13 cellular contexts compared by ENCODE assay signal in genomic region chr7:41010418-41010817, GRCh38.
DNase-seq lines count a peak whose midpoint lies in the region; ATAC-seq and TF ChIP-seq lines count a peak whose summit lies in the region.
"Had no signal": no experiment of that assay in that cellular context is flagged by ENCODE, and none has a peak within 500 bp of the region (broad histone marks: within the 10 kb centered on the region; RNA-seq: fewer than 3 reads in every experiment).

No MANE protein-coding gene starts in this region.

- intact Hi-C loops in CD14-positive monocyte (cut with micrococcal nuclease): no loop called here
- intact Hi-C loops in A673 (cut with micrococcal nuclease; ENCODE audit: unreplicated experiment): no loop called here

- POLR2A ChIA-PET in A673 (lab: Charles Lee; ENCODE audit: low non-redundant PET): no interaction called here

- DNase-seq in CD14-positive monocyte (ENCODE audit: low spot score) (peak; percentile 49), NOMO-1 (lab: John Stamatoyannopoulos, UW; ENCODE audit: unreplicated experiment in 2 of 2) (peak; percentile 58 to 85), fibroblast of gingiva (ENCODE audit: low read depth) (peak; percentile 95), A673 (ENCODE audit: low spot score) (no peak)
- DNase-seq in stimulated activated effector memory CD8-positive, alpha-beta T cell treated with anti-CD3 and anti-CD28 coated beads, Interleukin-12 subunit alpha, Interleukin-12 subunit beta, amount 100 ng/mL, for 72 hours (ENCODE audit: low spot score in 2 of 2): no peak
- DNase-seq in activated CD8-positive, alpha-beta memory T cell treated with anti-CD3 and anti-CD28 coated beads, Interleukin-2, amount 50 U/mL, for 48 hours: no peak
- DNase-seq: activated CD4-positive, alpha-beta T cell treated with anti-CD3 and anti-CD28 coated beads for 4 hours; activated effector memory CD4-positive, alpha-beta T cell treated with anti-CD3 and anti-CD28 coated beads, Interleukin-2, amount 50 U/mL, for 16 hours; CD8-positive, alpha-beta memory T cell; NCI-H1092 treated with DMSO at 0.1 percent for 48 hours; NCI-H510A had no signal

- H3K27ac ChIP-seq in neutrophil: peak overlapping the region; percentile 76
- H3K27ac ChIP-seq in A673 (ENCODE audit: low read depth, low read length, poor library complexity, severe bottlenecking): no peak overlapping the region

- H3K27me3 ChIP-seq in neutrophil (no peaks in the 10 kb centered on the region), A673 (replicated peaks; ENCODE audit: insufficient read depth, low read depth, low read length, poor library complexity) (no peaks in the 10 kb centered on the region)

- H3K27me3 Mint-ChIP-seq in CD14-positive monocyte (ENCODE audit: low read depth in 3 of 3): peaks cover 0 to 2% (median 0%) of the 10 kb centered on the region in 3 donors

- H3K4me3 ChIP-seq in neutrophil (ENCODE audit: low read depth in 1 of 2, low read length in 1 of 2) (peak overlapping the region in 1 of 2 experiments; percentile 6), A673 (ENCODE audit: low read depth, low read length, poor library complexity, severe bottlenecking) (no peak overlapping the region)

- H3K36me3 Mint-ChIP-seq in CD14-positive monocyte: no peaks in the 10 kb centered on the region
- no peaks in the 10 kb centered on the region for H3K36me3 Mint-ChIP-seq in stimulated activated effector memory CD8-positive, alpha-beta T cell treated with anti-CD3 and anti-CD28 coated beads, Interleukin-12 subunit alpha, Interleukin-12 subunit beta, amount 100 ng/mL, for 72 hours
- H3K36me3 Mint-ChIP-seq: CD8-positive, alpha-beta memory T cell had no signal

- H3K4me1 ChIP-seq in neutrophil (ENCODE audit: control insufficient read depth in 1 of 2, insufficient read depth in 1 of 2, low read depth in 1 of 2, low read length in 1 of 2) (peaks cover 43 to 44% of the 10 kb centered on the region in 2 experiments), A673 (ENCODE audit: insufficient read depth, low read length, poor library complexity, severe bottlenecking) (no peaks in the 10 kb centered on the region)

- H3K4me3 Mint-ChIP-seq in CD14-positive monocyte: peak overlapping the region in 1 of 2 donors; percentile 40
- H3K4me3 Mint-ChIP-seq in stimulated activated effector memory CD8-positive, alpha-beta T cell treated with anti-CD3 and anti-CD28 coated beads, Interleukin-12 subunit alpha, Interleukin-12 subunit beta, amount 100 ng/mL, for 72 hours: no peak overlapping the region
- H3K4me3 Mint-ChIP-seq: CD8-positive, alpha-beta memory T cell had no signal

- ATAC-seq in stimulated activated effector memory CD8-positive, alpha-beta T cell treated with anti-CD3 and anti-CD28 coated beads, Interleukin-12 subunit alpha, Interleukin-12 subunit beta, amount 100 ng/mL, for 72 hours: no peak
- ATAC-seq in HG03457 (IDR thresholded peaks at IDR 0.05; ENCODE audit: unreplicated experiment): no peak

- H3K9me3 Mint-ChIP-seq in CD14-positive monocyte: peaks cover 0 to 2% (median 0%) of the 10 kb centered on the region in 7 donors
- H3K9me3 Mint-ChIP-seq in stimulated activated effector memory CD8-positive, alpha-beta T cell treated with anti-CD3 and anti-CD28 coated beads, Interleukin-12 subunit alpha, Interleukin-12 subunit beta, amount 100 ng/mL, for 72 hours: peaks cover 17% of the 10 kb centered on the region

- TF ChIP-seq CTCF in CD14-positive monocyte (IDR thresholded peaks at IDR 0.05) (no peak), neutrophil (IDR thresholded peaks at IDR 0.05) (no peak), A673 (conservative IDR thresholded peaks at IDR 0.05; ENCODE audit: low read depth, low read length) (no peak)

- H3K27ac Mint-ChIP-seq in CD14-positive monocyte: peak overlapping the region in 6 of 7 donors; percentile 3 to 74 (median 58)
- H3K27ac Mint-ChIP-seq in stimulated activated effector memory CD8-positive, alpha-beta T cell treated with anti-CD3 and anti-CD28 coated beads, Interleukin-12 subunit alpha, Interleukin-12 subunit beta, amount 100 ng/mL, for 72 hours: no peak overlapping the region
- H3K27ac Mint-ChIP-seq: CD8-positive, alpha-beta memory T cell had no signal

- H3K4me1 Mint-ChIP-seq in CD14-positive monocyte: peaks cover 33% of the 10 kb centered on the region
- H3K4me1 Mint-ChIP-seq in stimulated activated effector memory CD8-positive, alpha-beta T cell treated with anti-CD3 and anti-CD28 coated beads, Interleukin-12 subunit alpha, Interleukin-12 subunit beta, amount 100 ng/mL, for 72 hours: no peaks in the 10 kb centered on the region
- H3K4me1 Mint-ChIP-seq: CD8-positive, alpha-beta memory T cell had no signal

- H3K36me3 ChIP-seq in neutrophil (no peaks in the 10 kb centered on the region), A673 (ENCODE audit: insufficient read depth, low read length, poor library complexity, severe bottlenecking) (no peaks in the 10 kb centered on the region)

- no peaks in the 10 kb centered on the region for H3K9me3 ChIP-seq in neutrophil
- no peaks in the 10 kb centered on the region for H3K9me3 ChIP-seq in A673 (ENCODE audit: low read depth, low read length, poor library complexity, severe bottlenecking)

- CTCF ChIA-PET in A673 (lab: Charles Lee): no interaction called here

- BruUV-seq in A673 (replicated peaks; lab: Mats Ljungman, UMichigan): no TSS peak

Comparison
In these comparisons a context has a peak if more than half of its experiments do, and no peak if none do; other contexts are left out.
1. DNase-seq: peak in CD14-positive monocyte (single experiment), NOMO-1 (2 of 2) and fibroblast of gingiva (single experiment); none in stimulated activated effector memory CD8-positive, alpha-beta T cell treated with anti-CD3 and anti-CD28 coated beads, Interleukin-12 subunit alpha, Interleukin-12 subunit beta, amount 100 ng/mL, for 72 hours (0 of 2), A673 (single experiment) and activated CD8-positive, alpha-beta memory T cell treated with anti-CD3 and anti-CD28 coated beads, Interleukin-2, amount 50 U/mL, for 48 hours (single experiment).